Comparison of ENCODE assay signal across 9 cellular contexts in genomic region chr18:69469444-69469919, GRCh38.
DNase-seq lines count a peak whose midpoint lies in the region; ATAC-seq, FAIRE-seq and TF ChIP-seq lines count a peak whose summit lies in the region.
"Had no signal": no experiment of that assay in that cellular context is flagged by ENCODE, and none has a peak within 500 bp of the region (broad histone marks: within the 10 kb centered on the region; RNA-seq: fewer than 3 reads in every experiment).

No MANE protein-coding gene starts in this region.

- no peak overlapping the region for H2AFZ ChIP-seq in HepG2 (ENCODE audit: low read length)

- peaks cover 7% of the 10 kb centered on the region for H3K4me1 Mint-ChIP-seq in activated CD4-positive, alpha-beta memory T cell treated with anti-CD3 and anti-CD28 coated beads for 36 hours (ENCODE audit: low read depth)

- peaks cover 3% of the 10 kb centered on the region for H3K9me3 Mint-ChIP-seq in activated CD4-positive, alpha-beta memory T cell treated with anti-CD3 and anti-CD28 coated beads for 36 hours

- H3K9ac ChIP-seq in HepG2 (ENCODE audit: insufficient read depth, low read depth, low read length): no peak overlapping the region

- CTCF ChIA-PET in activated CD4-positive, alpha-beta memory T cell treated with anti-CD3 and anti-CD28 coated beads for 36 hours (lab: Charles Lee): interaction anchor here (0.6 to 1.8 kb wide), 3 partner anchors 8 to 618 kb away, joined by 3 to 4 read pairs (median 3); no protein-coding TSS in a partner anchor
- CTCF ChIA-PET in HepG2 (lab: Yijun Ruan, JAX; ENCODE audit: low intra/inter-chr PET ratio, low total read pairs): no interaction called here

- no peak overlapping the region for H3K4me2 ChIP-seq in HepG2 (ENCODE audit: low read depth, low read length)

- in situ Hi-C loops in HepG2 (cut with HindIII; ENCODE audit: extremely low pct_ligation_motif_present, low pct_unique_long_range_greater_than_20kb): no loop called here

- no peak for TF ChIP-seq RAD21 in HepG2 (CRISPR knock-in tag; IDR thresholded peaks at IDR 0.05)

- no peaks in the 10 kb centered on the region for H3K27me3 Mint-ChIP-seq in activated CD4-positive, alpha-beta memory T cell treated with anti-CD3 and anti-CD28 coated beads for 36 hours

- no peaks in the 10 kb centered on the region for H3K36me3 ChIP-seq in HepG2 (replicated peaks in 1 of 2; ENCODE audit: control insufficient read depth in 1 of 2, insufficient read depth in 2 of 2, low read length in 2 of 2)

- H3K27ac ChIP-seq in HepG2 (ENCODE audit: extremely low read length, insufficient read depth, low read length): no peak overlapping the region

- DNase-seq in HT1080 (ENCODE audit: low read depth): peak; percentile 49
- DNase-seq in activated CD4-positive, alpha-beta memory T cell treated with anti-CD3 and anti-CD28 coated beads for 36 hours: peak; percentile 68
- DNase-seq in HepG2 (ENCODE audit: low spot score): no peak
- DNase-seq in epidermal melanocyte (ENCODE audit: insufficient read length, low spot score): no peak
- DNase-seq in cerebellar nuclear complex (lab: John Stamatoyannopoulos, UW): no peak
- DNase-seq in activated gamma-delta T cell treated with Interleukin-2 at 50 U/mL for 16 hours: no peak

- no peaks in the 10 kb centered on the region for H3K9me3 ChIP-seq in HepG2 (ENCODE audit: low read length)

- H3K79me2 ChIP-seq in HepG2 (ENCODE audit: insufficient read depth, low read length): no peaks in the 10 kb centered on the region

- H3K4me3 ChIP-seq in HepG2 (replicated peaks in 1 of 3; ENCODE audit: insufficient read depth in 1 of 3, low read depth in 2 of 3, low read length in 3 of 3): no peak overlapping the region
- H3K4me3 ChIP-seq: lung had no signal

- no peak overlapping the region for H3K27ac Mint-ChIP-seq in activated CD4-positive, alpha-beta memory T cell treated with anti-CD3 and anti-CD28 coated beads for 36 hours

- BruUV-seq in HepG2 (replicated peaks; lab: Mats Ljungman, UMichigan): no TSS peak

- intact Hi-C loops in activated CD4-positive, alpha-beta memory T cell treated with anti-CD3 and anti-CD28 coated beads for 36 hours (cut with micrococcal nuclease): loop anchor here (1.0 kb wide), 1 partner anchor 617 kb away; no protein-coding TSS in a partner anchor
- intact Hi-C loops in HepG2 (cut with micrococcal nuclease; ENCODE audit: unreplicated experiment): no loop called here

- POLR2A ChIA-PET in activated CD4-positive, alpha-beta memory T cell treated with anti-CD3 and anti-CD28 coated beads for 36 hours (lab: Charles Lee): no interaction called here
- POLR2A ChIA-PET in HepG2 (lab: Yijun Ruan, JAX): no interaction called here

- no peaks in the 10 kb centered on the region for H3K4me1 ChIP-seq in HepG2 (ENCODE audit: insufficient read depth, low read length)

- no peak overlapping the region for H3K4me3 Mint-ChIP-seq in activated CD4-positive, alpha-beta memory T cell treated with anti-CD3 and anti-CD28 coated beads for 36 hours

- H3K27me3 ChIP-seq in HepG2 (ENCODE audit: control insufficient read depth in 1 of 2, insufficient read depth in 2 of 2, low read length in 2 of 2): no peaks in the 10 kb centered on the region

- WGBS in HepG2 (ENCODE audit: low lambda C conversion rate): 90% methylated on average over 21 of the region's 27 CpGs

- FAIRE-seq in HepG2 (lab: Jason Lieb, UNC): no peak

- ATAC-seq in GM18511 (IDR thresholded peaks at IDR 0.05; ENCODE audit: unreplicated experiment) (peak; percentile 59), HepG2 (no peak), GM18870 (IDR thresholded peaks at IDR 0.05; ENCODE audit: unreplicated experiment) (no peak)

- no peaks in the 10 kb centered on the region for H3K36me3 Mint-ChIP-seq in activated CD4-positive, alpha-beta memory T cell treated with anti-CD3 and anti-CD28 coated beads for 36 hours

- TF ChIP-seq CTCF in HepG2 (CRISPR knock-in tag; IDR thresholded peaks at IDR 0.05): peak; percentile 30; the same call in 1 of the 2 replicates

- no peak for TF ChIP-seq EP300 in HepG2 (IDR thresholded peaks at IDR 0.05; ENCODE audit: low read depth in 2 of 2, low read length in 2 of 2)
- no peak for TF ChIP-seq EP300 in HepG2 (CRISPR knock-in tag; IDR thresholded peaks at IDR 0.05; ENCODE audit: borderline replicate concordance)

- H4K20me1 ChIP-seq in HepG2 (ENCODE audit: insufficient read depth, low read length): no peaks in the 10 kb centered on the region

- TF ChIP-seq POLR2A in HepG2 (IDR thresholded peaks at IDR 0.05; ENCODE audit: insufficient read depth in 1 of 2, low read depth in 2 of 2, low read length in 2 of 2): no peak

TF ChIP-seq in HepG2, 621 proteins besides CTCF, POLR2A, EP300 and RAD21:
- TF ChIP-seq AGO2 (optimal IDR thresholded peaks at IDR 0.05; ENCODE audit: low read depth, low read length) (peak; percentile 37), ZMYM4 (CRISPR knock-in tag; IDR thresholded peaks at IDR 0.05) (peak; percentile 22; the same call in 1 of the 2 replicates), CREB1 (IDR thresholded peaks at IDR 0.05) (peak; percentile 57; the same call in 1 of the 2 replicates), CREB1 (CRISPR knock-in tag; IDR thresholded peaks at IDR 0.05) (no peak), ATF7 (IDR thresholded peaks at IDR 0.05) (peak; percentile 24; the same call in 1 of the 2 replicates), ATF7 (CRISPR knock-in tag; IDR thresholded peaks at IDR 0.05) (no peak), GMEB1 (CRISPR knock-in tag; IDR thresholded peaks at IDR 0.05; ENCODE audit: borderline replicate concordance) (no peak), STAG1 (CRISPR knock-in tag; IDR thresholded peaks at IDR 0.05) (peak; percentile 25; the same call in 1 of the 2 replicates)

Comparison
In these comparisons a context has a peak if more than half of its experiments do, and no peak if none do; other contexts are left out.
1. DNase-seq: peak in HT1080 (single experiment) and activated CD4-positive, alpha-beta memory T cell treated with anti-CD3 and anti-CD28 coated beads for 36 hours (single experiment); none in HepG2 (single experiment), epidermal melanocyte (single experiment), cerebellar nuclear complex (0 of 2) and activated gamma-delta T cell treated with Interleukin-2 at 50 U/mL for 16 hours (single experiment).